14 cellular contexts compared by ENCODE assay signal in the genomic region with DNA sequence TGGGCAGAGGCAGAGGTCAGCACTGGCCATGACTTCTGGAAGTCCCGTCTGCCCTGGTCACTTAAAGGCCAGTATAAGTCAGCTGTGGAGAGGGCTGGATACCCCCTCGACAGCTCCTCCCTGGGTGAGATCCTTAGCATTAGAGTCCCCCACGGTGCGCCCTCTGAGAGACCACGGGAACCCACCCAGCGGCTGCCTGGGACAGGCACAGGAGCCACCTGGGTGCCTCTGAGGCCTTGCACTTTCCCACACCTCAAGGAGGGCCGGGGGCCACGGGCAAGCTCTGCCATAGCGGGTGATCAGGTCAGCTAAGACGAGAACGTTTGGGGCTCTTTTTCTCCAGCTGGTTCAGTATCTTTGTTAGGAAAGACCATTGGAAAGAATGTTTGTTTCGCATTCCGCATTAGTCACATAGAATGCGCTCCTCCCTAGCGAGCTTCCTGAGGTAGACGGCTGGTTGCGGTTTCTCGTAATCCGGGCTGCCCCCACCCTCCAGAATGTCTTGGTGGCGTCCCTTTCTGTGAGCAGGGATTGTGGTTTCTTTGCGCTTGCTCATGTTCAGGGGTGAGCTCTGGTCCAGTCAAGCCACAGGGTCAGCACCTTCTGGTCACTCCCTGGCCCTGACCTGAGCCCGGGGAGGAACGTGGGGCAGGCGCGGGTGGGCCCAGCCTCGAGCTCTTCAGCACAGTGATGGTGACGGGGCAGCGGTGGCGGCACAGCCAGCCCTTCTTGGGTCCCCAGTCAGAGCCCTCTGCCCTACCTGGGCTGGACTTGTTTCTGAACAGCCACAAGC. TPM values are rescaled to one million over a fixed set of nuclear protein-coding genes. Genes with fewer than 3 reads are reported as not detected.
DNase-seq lines count a peak whose midpoint lies in the region; ATAC-seq and TF ChIP-seq lines count a peak whose summit lies in the region.
"Had no signal": no experiment of that assay in that cellular context is flagged by ENCODE, and none has a peak within 500 bp of the region (broad histone marks: within the 10 kb centered on the region; RNA-seq: fewer than 3 reads in every experiment).

No MANE protein-coding gene starts in this region.

- H3K9me3 ChIP-seq in RWPE2 (ENCODE audit: severe bottlenecking): no peaks in the 10 kb centered on the region
- H3K9me3 ChIP-seq in fibroblast of lung (ENCODE audit: control insufficient read depth, insufficient read depth, low read depth, low read length): no peaks in the 10 kb centered on the region
- H3K9me3 ChIP-seq: heart right ventricle had no signal

- no peaks in the 10 kb centered on the region for H4K20me1 ChIP-seq in fibroblast of lung (ENCODE audit: control insufficient read depth, extremely low read depth, insufficient read depth, low read length)

- ATAC-seq in RWPE2 (ENCODE audit: low read depth) (peak; percentile 40), GM19328 (IDR thresholded peaks at IDR 0.05; ENCODE audit: unreplicated experiment) (no peak), Right ventricle myocardium inferior (no peak)
- ATAC-seq: CD8-positive, alpha-beta T cell; heart right ventricle; left ventricle myocardium superior; stimulated activated memory B cell treated with anti-CD40 and anti-IgM and Interleukin-4, amounts not matched to agents 10 μg/mL and 1 μg/mL and 100 μg/mL, for 72 hours had no signal

- H3K4me3 ChIP-seq in RWPE2 (ENCODE audit: severe bottlenecking) (no peak overlapping the region), fibroblast of lung (replicated peaks in 1 of 4; ENCODE audit: control extremely low read depth in 1 of 4, insufficient read depth in 1 of 4, low read depth in 3 of 4, low read length in 4 of 4) (no peak overlapping the region), skeletal muscle cell (ENCODE audit: low read depth, low read length) (no peak overlapping the region)
- H3K4me3 ChIP-seq: heart right ventricle had no signal

- peaks cover 20% of the 10 kb centered on the region for H3K4me1 ChIP-seq in RWPE2 (ENCODE audit: insufficient read depth, poor library complexity, severe bottlenecking)
- H3K4me1 ChIP-seq in fibroblast of lung (ENCODE audit: control insufficient read depth, extremely low read depth, insufficient read depth, low read length): no peaks in the 10 kb centered on the region
- H3K4me1 ChIP-seq: parathyroid adenoma had no signal

- no peak overlapping the region for H2AFZ ChIP-seq in fibroblast of lung (ENCODE audit: low read length)
- H2AFZ ChIP-seq: parathyroid adenoma had no signal

- H3K27me3 ChIP-seq in RWPE2 (ENCODE audit: insufficient read depth, poor library complexity, severe bottlenecking) (no peaks in the 10 kb centered on the region), fibroblast of lung (ENCODE audit: control insufficient read depth, insufficient read depth, low read length) (no peaks in the 10 kb centered on the region)
- H3K27me3 ChIP-seq: heart right ventricle had no signal

- H3K9ac ChIP-seq in fibroblast of lung (ENCODE audit: insufficient read depth, low read length): no peak overlapping the region
- H3K9ac ChIP-seq: parathyroid adenoma had no signal

- H3K79me2 ChIP-seq in fibroblast of lung (ENCODE audit: control insufficient read depth, insufficient read depth, low read length): no peaks in the 10 kb centered on the region

- DNase-seq in ELR (ENCODE audit: low read depth) (peak; percentile 98), RWPE2 (ENCODE audit: low spot score) (peak; percentile 73), fibroblast of lung (ENCODE audit: low read depth in 2 of 2) (peak; percentile 50 to 98), skeletal muscle cell (ENCODE audit: low read depth) (peak; percentile 39), KBM-7 (no peak), NCI-H524 treated with DMSO at 0.1 percent for 48 hours (lab: John Stamatoyannopoulos, UW) (no peak), Right ventricle myocardium inferior (ENCODE audit: missing footprints) (no peak)
- DNase-seq: CD8-positive, alpha-beta T cell; heart right ventricle; left ventricle myocardium superior; NCI-H146 had no signal

- H3K27ac ChIP-seq in RWPE2 (ENCODE audit: poor library complexity, severe bottlenecking) (peak overlapping the region; percentile 80), fibroblast of lung (ENCODE audit: insufficient read depth, low read length) (no peak overlapping the region)
- H3K27ac ChIP-seq: heart right ventricle, parathyroid adenoma had no signal

- no peak for TF ChIP-seq CTCF in RWPE2 (IDR thresholded peaks at IDR 0.05; ENCODE audit: poor library complexity, severe bottlenecking)
- TF ChIP-seq CTCF in fibroblast of lung (conservative IDR thresholded peaks at IDR 0.05 in 1 of 2, IDR thresholded peaks at IDR 0.05 in 1 of 2; ENCODE audit: low read depth in 1 of 2, low read length in 2 of 2): no peak

- H3K36me3 ChIP-seq in RWPE2 (ENCODE audit: low read depth): peaks cover 23% of the 10 kb centered on the region
- H3K36me3 ChIP-seq in fibroblast of lung (ENCODE audit: control insufficient read depth, insufficient read depth, low read length): peaks cover 21% of the 10 kb centered on the region

- no peak overlapping the region for H3K4me2 ChIP-seq in fibroblast of lung (ENCODE audit: extremely low read depth, insufficient read depth, low read length)

- intact Hi-C loops in Right ventricle myocardium inferior (cut with DNase I): no loop called here

- in situ Hi-C loops in KBM-7 (cut with MboI; ENCODE audit: low pct_unique_long_range_greater_than_20kb, low sequenced_read_pairs): no loop called here

RNA-seq across cellular contexts. Expression of a gene that starts 25.2 kb away (rescaled TPM):
- 61.9 and 69.7 TPM in 2 replicates for total RNA-seq in fibroblast of lung
- polyA plus RNA-seq in fibroblast of lung: 8.7 and 9.9 TPM in 2 replicates
- polyA plus RNA-seq in fibroblast of lung (2012): 31.5 and 38.8 TPM in 2 replicates
- polyA minus RNA-seq in fibroblast of lung (ENCODE audit: low replicate concordance): 2.4 and 3.9 TPM in 2 replicates
- total RNA-seq in Right ventricle myocardium inferior: 33.9 TPM

RNA-seq across cellular contexts. Expression of a gene that starts 26.5 kb away (rescaled TPM):
- 5.4 and 8.3 TPM in 2 replicates for total RNA-seq in fibroblast of lung
- 2.2 and 2.7 TPM in 2 replicates for polyA plus RNA-seq in fibroblast of lung
- 2.6 and 3.9 TPM in 2 replicates for polyA plus RNA-seq in fibroblast of lung (2012)
- polyA minus RNA-seq in fibroblast of lung (ENCODE audit: low replicate concordance): 2.0 and 4.0 TPM in 2 replicates
- 8.2 TPM for total RNA-seq in Right ventricle myocardium inferior

RNA-seq across cellular contexts. Expression of a gene that starts 26.8 kb away (rescaled TPM):
- total RNA-seq in fibroblast of lung: 58.6 and 74.3 TPM in 2 replicates
- 40.1 and 61.5 TPM in 2 replicates for polyA plus RNA-seq in fibroblast of lung
- 66.5 and 115 TPM in 2 replicates for polyA plus RNA-seq in fibroblast of lung (2012)
- polyA minus RNA-seq in fibroblast of lung (ENCODE audit: low replicate concordance): 18.0 and 27.9 TPM in 2 replicates
- 80.8 TPM for total RNA-seq in Right ventricle myocardium inferior

RNA-seq across cellular contexts. Expression of a gene that starts 36.3 kb away (rescaled TPM):
- total RNA-seq in fibroblast of lung: 30.6 and 32.7 TPM in 2 replicates
- 7.7 and 9.6 TPM in 2 replicates for polyA plus RNA-seq in fibroblast of lung
- 12.5 and 13.8 TPM in 2 replicates for polyA plus RNA-seq in fibroblast of lung (2012)
- 7.9 and 12.9 TPM in 2 replicates for polyA minus RNA-seq in fibroblast of lung (ENCODE audit: low replicate concordance)
- 36.1 TPM for total RNA-seq in Right ventricle myocardium inferior

RNA-seq across cellular contexts. Expression of a gene that starts 36.7 kb away (rescaled TPM):
- total RNA-seq in fibroblast of lung (43.6 and 49.3 TPM in 2 replicates), Right ventricle myocardium inferior (37.9 TPM)
- polyA plus RNA-seq in fibroblast of lung: 13.5 and 18.1 TPM in 2 replicates
- 29.5 and 48.9 TPM in 2 replicates for polyA plus RNA-seq in fibroblast of lung (2012)
- polyA minus RNA-seq in fibroblast of lung (ENCODE audit: low replicate concordance): 7.8 and 12.7 TPM in 2 replicates

Comparison
In these comparisons a context has a peak if more than half of its experiments do, and no peak if none do; other contexts are left out.
1. DNase-seq: peak in ELR (single experiment), RWPE2 (single experiment), fibroblast of lung (2 of 2) and skeletal muscle cell (single experiment); none in KBM-7 (single experiment), NCI-H524 treated with DMSO at 0.1 percent for 48 hours (single experiment) and Right ventricle myocardium inferior (single experiment).